ENCODE assay signal across 11 cellular contexts in genomic region chr15:71572452-71573053, GRCh38.
A peak's percentile ranks its signal among the peaks of the same experiment; 100 is the strongest.
DNase-seq lines count a peak whose midpoint lies in the region; ATAC-seq and TF ChIP-seq lines count a peak whose summit lies in the region.
"Had no signal": no experiment of that assay in that cellular context is flagged by ENCODE, and none has a peak within 500 bp of the region (broad histone marks: within the 10 kb centered on the region; RNA-seq: fewer than 3 reads in every experiment).

No MANE protein-coding gene starts in this region.

- 0 out of 2 replicates have a peak, but pooled peaks cover 4% of the 10 kb centered on the region for H3F3A ChIP-seq in GM23248 (ENCODE audit: insufficient read depth)

- H3K27ac Mint-ChIP-seq in activated naive CD4-positive, alpha-beta T cell treated with anti-CD3 and anti-CD28 coated beads, Interleukin-2, amount 50 U/mL, for 72 hours, result no peak overlapping the region
- H3K27ac Mint-ChIP-seq: natural killer cell had no signal

- H3K27ac ChIP-seq in GM23248 (no peak overlapping the region), Panc1 (ENCODE audit: low read length) (no peak overlapping the region), esophagus muscularis mucosa (replicated peaks in 1 of 4) (no peak overlapping the region), mesendoderm (ENCODE audit: low read depth, low read length) (no peak overlapping the region)
- H3K27ac ChIP-seq: BLaER1 treated with 17β-estradiol and CSF1 and Interleukin-3, amounts not matched to agents 10 nM and 100 nM had no signal

- no peak overlapping the region for H3K4ac ChIP-seq in mesendoderm (ENCODE audit: low read depth, low read length)

- no peaks in the 10 kb centered on the region for H3K9me2 ChIP-seq in GM23248 (ENCODE audit: insufficient read depth)

- H3K18ac ChIP-seq in mesendoderm (ENCODE audit: low read length), result no peak overlapping the region

- 59 to 67% methylated on average over 5 of the region's 5 CpGs for WGBS in GM23248 (ENCODE audit: low coverage in 1 of 2, low lambda C conversion rate in 2 of 2, missing lambda C conversion rate in 2 of 2), 2 experiments
- 70% methylated on average over 5 of the region's 5 CpGs for WGBS in esophagus muscularis mucosa
- WGBS in mesendoderm (ENCODE audit: extremely low coverage, insufficient coverage, low lambda C conversion rate), result no CpG with 5 or more reads among the region's 5 CpGs

- H3K4me1 Mint-ChIP-seq in activated T-cell treated with anti-CD3 and anti-CD28 coated beads, Interleukin-2, amount 50 U/mL, for 4 hours (ENCODE audit: low read depth), result no peaks in the 10 kb centered on the region
- H3K4me1 Mint-ChIP-seq: natural killer cell had no signal

- H3K4me2 ChIP-seq in GM23248 (ENCODE audit: unreplicated experiment) (no peak overlapping the region), mesendoderm (ENCODE audit: low read length) (no peak overlapping the region)
- H3K4me2 ChIP-seq: BLaER1 treated with 17β-estradiol and CSF1 and Interleukin-3, amounts not matched to agents 10 nM and 100 nM had no signal

- no peaks in the 10 kb centered on the region for H4K20me1 ChIP-seq in GM23248 (ENCODE audit: insufficient read depth)
- H4K20me1 ChIP-seq: BLaER1 treated with 17β-estradiol and CSF1 and Interleukin-3, amounts not matched to agents 10 nM and 100 nM had no signal

- no peak overlapping the region for H3K4me3 Mint-ChIP-seq in activated T-cell treated with anti-CD3 and anti-CD28 coated beads, Interleukin-2, amount 50 U/mL, for 4 hours
- H3K4me3 Mint-ChIP-seq: natural killer cell had no signal

- intact Hi-C loops in Panc1 (cut with micrococcal nuclease; ENCODE audit: unreplicated experiment) (no loop called here), esophagus muscularis mucosa (cut with DNase I) (loop anchor here (5.0 kb wide), 2 partner anchors 80 to 160 kb away; no protein-coding TSS in a partner anchor)

- H4K5ac ChIP-seq in mesendoderm (ENCODE audit: low read length), result no peak overlapping the region

- TF ChIP-seq CTCF in Panc1 (IDR thresholded peaks at IDR 0.05) (peak; percentile 22; the same call in 1 of the 2 replicates), esophagus muscularis mucosa (IDR thresholded peaks at IDR 0.05) (peak in 2 of 3 experiments; percentile 17 to 32)

- no peaks in the 10 kb centered on the region for H3K9me3 Mint-ChIP-seq in activated naive CD4-positive, alpha-beta T cell treated with anti-CD3 and anti-CD28 coated beads, Interleukin-2, amount 50 U/mL, for 72 hours
- H3K9me3 Mint-ChIP-seq in activated T-cell treated with anti-CD3 and anti-CD28 coated beads, Interleukin-2, amount 50 U/mL, for 4 hours, result no peaks in the 10 kb centered on the region
- H3K9me3 Mint-ChIP-seq: natural killer cell had no signal

- H3K4me3 ChIP-seq in GM23248 (no peak overlapping the region), Panc1 (ENCODE audit: low read depth in 2 of 2, low read length in 2 of 2) (no peak overlapping the region), esophagus muscularis mucosa (no peak overlapping the region), mesendoderm (ENCODE audit: low read length) (no peak overlapping the region)
- H3K4me3 ChIP-seq: BLaER1 treated with 17β-estradiol and CSF1 and Interleukin-3, amounts not matched to agents 10 nM and 100 nM had no signal

- DNase-seq in GM23248, result peak; percentile 28
- DNase-seq in Panc1 (ENCODE audit: low read depth, low spot score), result no peak
- peak; percentile 42 for DNase-seq in esophagus muscularis mucosa (ENCODE audit: extremely low spot score)
- peak; percentile 89 for DNase-seq in mesendoderm
- DNase-seq in activated naive CD4-positive, alpha-beta T cell treated with anti-CD3 and anti-CD28 coated beads, Interleukin-2, amount 50 U/mL, for 72 hours (ENCODE audit: low spot score in 2 of 2), result no peak
- no peak for DNase-seq in NCI-H748 (lab: John Stamatoyannopoulos, UW; ENCODE audit: unreplicated experiment)
- DNase-seq in activated T-cell treated with anti-CD3 and anti-CD28 coated beads, Interleukin-2, amount 50 U/mL, for 4 hours, result no peak
- DNase-seq: natural killer cell; stimulated activated CD4-positive, alpha-beta T cell treated with anti-CD3 and anti-CD28 coated beads, Interleukin-4, amount 100 ng/mL, for 1 hour had no signal

- no peaks in the 10 kb centered on the region for H3K9me3 ChIP-seq in GM23248 (ENCODE audit: low read depth)
- no peaks in the 10 kb centered on the region for H3K9me3 ChIP-seq in Panc1 (ENCODE audit: control insufficient read depth, insufficient read depth, low read depth, low read length)
- H3K9me3 ChIP-seq in esophagus muscularis mucosa, result no peaks in the 10 kb centered on the region
- H3K9me3 ChIP-seq: BLaER1 treated with 17β-estradiol and CSF1 and Interleukin-3, amounts not matched to agents 10 nM and 100 nM had no signal

- H3K27me3 ChIP-seq in GM23248 (replicated peaks; ENCODE audit: insufficient read depth) (no peaks in the 10 kb centered on the region), Panc1 (ENCODE audit: control insufficient read depth, insufficient read depth, low read length) (no peaks in the 10 kb centered on the region), esophagus muscularis mucosa (no peaks in the 10 kb centered on the region), mesendoderm (ENCODE audit: insufficient read depth, low read length, poor library complexity) (no peaks in the 10 kb centered on the region)
- H3K27me3 ChIP-seq: BLaER1 treated with 17β-estradiol and CSF1 and Interleukin-3, amounts not matched to agents 10 nM and 100 nM had no signal

- no peaks in the 10 kb centered on the region for H3K79me2 ChIP-seq in GM23248 (ENCODE audit: insufficient read depth)
- H3K79me2 ChIP-seq in mesendoderm (ENCODE audit: control insufficient read depth, insufficient read depth, low read length), result no peaks in the 10 kb centered on the region

- no peak overlapping the region for H2BK120ac ChIP-seq in mesendoderm (ENCODE audit: low read depth, low read length)

- BruUV-seq in Panc1 (replicated peaks; lab: Mats Ljungman, UMichigan), result no TSS peak

- H3K36me3 ChIP-seq in GM23248 (ENCODE audit: low read depth) (no peaks in the 10 kb centered on the region), Panc1 (ENCODE audit: control insufficient read depth, insufficient read depth, low read length) (no peaks in the 10 kb centered on the region), esophagus muscularis mucosa (no peaks in the 10 kb centered on the region), mesendoderm (ENCODE audit: control insufficient read depth, insufficient read depth, low read length) (no peaks in the 10 kb centered on the region)
- H3K36me3 ChIP-seq: BLaER1 treated with 17β-estradiol and CSF1 and Interleukin-3, amounts not matched to agents 10 nM and 100 nM had no signal

- no peak overlapping the region for H2BK15ac ChIP-seq in mesendoderm (replicated peaks; ENCODE audit: low read depth)

- H3K4me1 ChIP-seq in GM23248 (ENCODE audit: insufficient read depth) (peaks cover 10% of the 10 kb centered on the region; the same call in 1 of the 2 replicates), Panc1 (ENCODE audit: control insufficient read depth, insufficient read depth, low read length) (no peaks in the 10 kb centered on the region), esophagus muscularis mucosa (peaks cover 0 to 7% (median 0%) of the 10 kb centered on the region in 4 donors), mesendoderm (ENCODE audit: control insufficient read depth, low read depth, low read length) (no peaks in the 10 kb centered on the region)
- H3K4me1 ChIP-seq: BLaER1 treated with 17β-estradiol and CSF1 and Interleukin-3, amounts not matched to agents 10 nM and 100 nM had no signal

- no peak overlapping the region for H2AFZ ChIP-seq in GM23248

- in situ Hi-C loops in GM23248 (cut with MboI) (no loop called here), Panc1 (cut with HindIII; ENCODE audit: low pct_unique_long_range_greater_than_20kb, low sequenced_read_pairs) (no loop called here)

- CTCF ChIA-PET in Panc1 (lab: Charles Lee), result no interaction called here

- H2AK5ac ChIP-seq in mesendoderm (ENCODE audit: low read length), result no peak overlapping the region

- H3K79me1 ChIP-seq in mesendoderm (ENCODE audit: low read length), result no peaks in the 10 kb centered on the region

- ATAC-seq in Panc1 (peak; percentile 48; the same call in 1 of the 2 replicates), HG03095 (IDR thresholded peaks at IDR 0.05; ENCODE audit: unreplicated experiment) (no peak)
- no peak for ATAC-seq in activated naive CD4-positive, alpha-beta T cell treated with anti-CD3 and anti-CD28 coated beads, Interleukin-2, amount 50 U/mL, for 72 hours
- ATAC-seq in activated T-cell treated with anti-CD3 and anti-CD28 coated beads, Interleukin-2, amount 50 U/mL, for 4 hours, result no peak
- ATAC-seq: natural killer cell had no signal

- H3K56ac ChIP-seq in mesendoderm (ENCODE audit: low read length), result no peak overlapping the region

- H3K9ac ChIP-seq in GM23248, result no peak overlapping the region
- no peak overlapping the region for H3K9ac ChIP-seq in mesendoderm (ENCODE audit: low read length)
- H3K9ac ChIP-seq: BLaER1 treated with 17β-estradiol and CSF1 and Interleukin-3, amounts not matched to agents 10 nM and 100 nM had no signal

- H4K8ac ChIP-seq in mesendoderm (ENCODE audit: low read depth, low read length), result no peak overlapping the region

- TF ChIP-seq EP300 in esophagus muscularis mucosa (IDR thresholded peaks at IDR 0.05), result no peak

- POLR2A ChIA-PET in Panc1 (lab: Charles Lee), result no interaction called here

- no peak overlapping the region for H2BK5ac ChIP-seq in mesendoderm (ENCODE audit: low read length)

- TF ChIP-seq POLR2A in esophagus muscularis mucosa (IDR thresholded peaks at IDR 0.05; ENCODE audit: low read depth), result no peak

- no peaks in the 10 kb centered on the region for H3K36me3 Mint-ChIP-seq in activated naive CD4-positive, alpha-beta T cell treated with anti-CD3 and anti-CD28 coated beads, Interleukin-2, amount 50 U/mL, for 72 hours
- no peaks in the 10 kb centered on the region for H3K36me3 Mint-ChIP-seq in activated T-cell treated with anti-CD3 and anti-CD28 coated beads, Interleukin-2, amount 50 U/mL, for 4 hours (ENCODE audit: insufficient read depth)
- H3K36me3 Mint-ChIP-seq: natural killer cell had no signal

- peaks cover 21% of the 10 kb centered on the region for H3K27me3 Mint-ChIP-seq in activated T-cell treated with anti-CD3 and anti-CD28 coated beads, Interleukin-2, amount 50 U/mL, for 4 hours (ENCODE audit: low read depth)

- H3K23ac ChIP-seq in mesendoderm (ENCODE audit: low read length), result no peak overlapping the region

Comparison
In these comparisons a context has a peak if more than half of its experiments do, and no peak if none do; other contexts are left out.
1. DNase-seq: peak in GM23248 (single experiment), esophagus muscularis mucosa (single experiment) and mesendoderm (single experiment); none in Panc1 (single experiment), activated naive CD4-positive, alpha-beta T cell treated with anti-CD3 and anti-CD28 coated beads, Interleukin-2, amount 50 U/mL, for 72 hours (0 of 2), NCI-H748 (single experiment) and activated T-cell treated with anti-CD3 and anti-CD28 coated beads, Interleukin-2, amount 50 U/mL, for 4 hours (single experiment).